Comparison of ENCODE assay signal across 21 cellular contexts in genomic region chr18:46158498-46158897, GRCh38. TPM values are rescaled to one million over a fixed set of nuclear protein-coding genes. Genes with fewer than 3 reads are reported as not detected.
DNase-seq lines count a peak whose midpoint lies in the region; ATAC-seq and TF ChIP-seq lines count a peak whose summit lies in the region.
"Had no signal": no experiment of that assay in that cellular context is flagged by ENCODE, and none has a peak within 500 bp of the region (broad histone marks: within the 10 kb centered on the region; RNA-seq: fewer than 3 reads in every experiment).

No MANE protein-coding gene starts in this region.

- BruUV-seq in PC-9 (replicated peaks; lab: Mats Ljungman, UMichigan) = no TSS peak

- H3K4me1 ChIP-seq in heart left ventricle (peaks cover 0 to 11% (median 0%) of the 10 kb centered on the region in 12 donors), PC-9 (replicated peaks; ENCODE audit: insufficient read depth) (peaks cover 73% of the 10 kb centered on the region)
- H3K4me1 ChIP-seq in effector memory CD4-positive, alpha-beta T cell (ENCODE audit: control insufficient read depth, insufficient read depth, low read length, poor library complexity, severe bottlenecking) = peaks cover 60% of the 10 kb centered on the region

- H3K36me3 ChIP-seq in heart left ventricle = no peaks in the 10 kb centered on the region
- no peaks in the 10 kb centered on the region for H3K36me3 ChIP-seq in PC-9 (ENCODE audit: low read depth)
- no peaks in the 10 kb centered on the region for H3K36me3 ChIP-seq in effector memory CD4-positive, alpha-beta T cell (ENCODE audit: control insufficient read depth, insufficient read depth, low read length)

- H4K20me1 ChIP-seq in PC-9 (ENCODE audit: insufficient read depth) = no peaks in the 10 kb centered on the region

- H3K9me2 ChIP-seq in PC-9 (ENCODE audit: insufficient read depth) = no peaks in the 10 kb centered on the region

- peaks cover 52% of the 10 kb centered on the region for H3F3A ChIP-seq in PC-9 (ENCODE audit: insufficient read depth, low read depth)

- peak; percentile 45 to 68 (median 51) for ATAC-seq in heart left ventricle
- ATAC-seq in Right ventricle myocardium superior (ENCODE audit: poor library complexity) = no peak
- no peak for ATAC-seq in GM21360 (IDR thresholded peaks at IDR 0.05; ENCODE audit: unreplicated experiment)
- ATAC-seq: activated T-cell treated with anti-CD3 and anti-CD28 coated beads, Interleukin-2, amount 50 U/mL, for 72 hours; GM23338; HepG2 had no signal

- no peak overlapping the region for H2AFZ ChIP-seq in PC-9
- H2AFZ ChIP-seq: GM23338 had no signal

- no peak for TF ChIP-seq CTCF in heart left ventricle (IDR thresholded peaks at IDR 0.05)
- TF ChIP-seq CTCF in PC-9 (conservative IDR thresholded peaks at IDR 0.05) = no peak

- H3K79me2 ChIP-seq in PC-9 (ENCODE audit: low read depth) = no peaks in the 10 kb centered on the region

- CTCF ChIA-PET in PC-9 (lab: Charles Lee) = interaction anchor here (2.8 kb wide), 1 partner anchor 15 kb away, joined by 15 read pairs; a partner anchor contains a TSS

- DNase-seq in heart left ventricle (no peak), Right ventricle myocardium superior (no peak), PC-9 (peak; percentile 72 to 77), UCSD-AML1 (lab: John Stamatoyannopoulos, UW; ENCODE audit: unreplicated experiment) (no peak), HK-2 (ENCODE audit: unreplicated experiment) (no peak), inferior parietal cortex (ENCODE audit: extremely low spot score) (no peak)
- DNase-seq in effector memory CD4-positive, alpha-beta T cell = no peak
- DNase-seq: ACHN; activated CD4-positive, alpha-beta T cell treated with anti-CD3 and anti-CD28 coated beads, Interleukin-2, amount 10 ng/mL, durations not matched to agents 24 days and 14 days; activated T-cell treated with anti-CD3 and anti-CD28 coated beads, Interleukin-2, amount 50 U/mL, for 72 hours; COR-L47; dermis blood vessel endothelial cell; nephron progenitor cell; NK-92 treated with Interleukin-12 subunit alpha and Interleukin-12 subunit beta, amount 100 ng/mL, for 24 hours; retina; SIG-M5; stimulated activated CD4-positive, alpha-beta T cell treated with anti-CD3 and anti-CD28 coated beads, Interleukin-1b, Interleukin-23, amount 100 ng/mL, for 48 hours had no signal

- H3K27me3 ChIP-seq in heart left ventricle (no peaks in the 10 kb centered on the region), PC-9 (ENCODE audit: insufficient read depth, low read depth) (no peaks in the 10 kb centered on the region)
- H3K27me3 ChIP-seq in effector memory CD4-positive, alpha-beta T cell (replicated peaks; ENCODE audit: control insufficient read depth, insufficient read depth, low read length, poor library complexity, severe bottlenecking) = no peaks in the 10 kb centered on the region

- peak overlapping the region; percentile 31 for H3K4me2 ChIP-seq in PC-9
- H3K4me2 ChIP-seq: GM23338 had no signal

- no peaks in the 10 kb centered on the region for H3K9me3 ChIP-seq in heart left ventricle
- no peaks in the 10 kb centered on the region for H3K9me3 ChIP-seq in PC-9 (ENCODE audit: insufficient read depth, low read depth)
- no peaks in the 10 kb centered on the region for H3K9me3 ChIP-seq in effector memory CD4-positive, alpha-beta T cell (ENCODE audit: control insufficient read depth, low read length)

- POLR2A ChIA-PET in PC-9 (lab: Charles Lee; ENCODE audit: unreplicated experiment) = interaction anchor here (0.6 kb wide), 1 partner anchor 15 kb away, joined by 5 read pairs; no protein-coding TSS in a partner anchor

- intact Hi-C loops in heart left ventricle (cut with DNase I) (loop anchor here in 2 of 10 donors (10.0 kb wide), 2 partner anchors 256 to 346 kb away; no protein-coding TSS in a partner anchor), Right ventricle myocardium superior (cut with DNase I) (no loop called here), PC-9 (cut with micrococcal nuclease; ENCODE audit: unreplicated experiment) (no loop called here)

- peak overlapping the region in 4 of 12 donors; percentile 12 to 34 (median 32) for H3K27ac ChIP-seq in heart left ventricle
- H3K27ac ChIP-seq in PC-9 = peak overlapping the region; percentile 33
- H3K27ac ChIP-seq in effector memory CD4-positive, alpha-beta T cell (ENCODE audit: insufficient read depth, low read length, poor library complexity, severe bottlenecking) = peak overlapping the region; percentile 21

- no peak overlapping the region for H3K4me3 ChIP-seq in heart left ventricle
- H3K4me3 ChIP-seq in PC-9 = no peak overlapping the region
- no peak overlapping the region for H3K4me3 ChIP-seq in effector memory CD4-positive, alpha-beta T cell (ENCODE audit: insufficient read depth, low read depth, low read length, poor library complexity, severe bottlenecking)
- H3K4me3 ChIP-seq: GM23338, lung had no signal

- WGBS in heart left ventricle, 4 donors = 52 to 73% (median 56%) methylated on average over 3 of the region's 3 CpGs

- no peak for TF ChIP-seq POLR2A in heart left ventricle (IDR thresholded peaks at IDR 0.05)

RNA-seq across cellular contexts. Expression of gene HAUS1, which starts 54.3 kb away (rescaled TPM):
- total RNA-seq in heart left ventricle (10 to 100 TPM in 4 of 9 donors, 1 to 10 TPM in 5; 6.7 to 15.1 (median 9.5) TPM), Right ventricle myocardium superior (5.5 TPM), PC-9 (2021) (25.3 and 33.3 TPM in 2 replicates)
- polyA plus RNA-seq in heart left ventricle = 10 to 100 TPM; 13.0 to 18.6 TPM

Comparison
In these comparisons a context has a peak if more than half of its experiments do, and no peak if none do; other contexts are left out.
1. ATAC-seq: peak in heart left ventricle (4 of 4); none in Right ventricle myocardium superior (single experiment) and GM21360 (single experiment).
2. DNase-seq: peak in PC-9 (2 of 2); none in heart left ventricle (0 of 5), Right ventricle myocardium superior (single experiment), effector memory CD4-positive, alpha-beta T cell (0 of 3), UCSD-AML1 (single experiment), HK-2 (single experiment) and inferior parietal cortex (single experiment).